ENCODE assay signal across 22 cellular contexts in genomic region chr5:31711935-31712592, GRCh38.
"Had no signal": no experiment of that assay in that cellular context is flagged by ENCODE, and none has a peak within 500 bp of the region (broad histone marks: within the 10 kb centered on the region; RNA-seq: fewer than 3 reads in every experiment).

No MANE protein-coding gene starts in this region.

- H3K9me3 ChIP-seq: colonic mucosa, pancreas, prostate gland, uterus had no signal

- H3K4me1 ChIP-seq: colonic mucosa, pancreas, prostate gland had no signal

- DNase-seq: activated CD4-positive, alpha-beta T cell treated with anti-CD3 and anti-CD28 coated beads for 4 hours; activated CD4-positive, alpha-beta T cell treated with anti-CD3 and anti-CD28 coated beads, Interleukin-2, amount 50 U/mL, for 4 hours; activated CD8-positive, alpha-beta memory T cell treated with anti-CD3 and anti-CD28 coated beads for 24 hours; activated effector memory CD4-positive, alpha-beta T cell treated with Interleukin-2 at 50 U/mL for 16 hours; activated naive CD4-positive, alpha-beta T cell treated with Interleukin-2 at 50 U/mL for 16 hours; anterior cingulate cortex; cerebellar nuclear complex; colonic mucosa; effector CD8-positive, alpha-beta T cell; mesendoderm; natural killer cell; pancreas; stimulated activated CD4-positive, alpha-beta T cell treated with anti-CD3 and anti-CD28 coated beads, Interleukin-15, amount 100 ng/mL, for 24 hours; stimulated activated CD4-positive, alpha-beta T cell treated with anti-CD3 and anti-CD28 coated beads, Interleukin-2, amount 100 ng/mL, for 24 hours; stimulated activated naive CD4-positive, alpha-beta T cell treated with Interleukin-2 at 50 U/mL for 16 hours; uterus had no signal

- H3K27me3 ChIP-seq: colonic mucosa, hepatocyte, pancreas, uterus had no signal

- H3K36me3 Mint-ChIP-seq: activated naive CD8-positive, alpha-beta T cell; natural killer cell had no signal

- H3K27ac Mint-ChIP-seq: activated naive CD8-positive, alpha-beta T cell; natural killer cell had no signal

- H3K4me2 ChIP-seq: hepatocyte had no signal

- ATAC-seq: left lobe of liver, natural killer cell, pancreas had no signal

- H3K27ac ChIP-seq: colonic mucosa, hepatocyte, pancreas, prostate gland, uterus, VCaP had no signal

- H2AFZ ChIP-seq: hepatocyte had no signal

- H3K36me3 ChIP-seq: colonic mucosa, pancreas, prostate gland, uterus had no signal

- H3K27me3 Mint-ChIP-seq: activated naive CD8-positive, alpha-beta T cell had no signal

- H3K4me3 Mint-ChIP-seq: activated naive CD8-positive, alpha-beta T cell; natural killer cell had no signal

- H3K9me3 Mint-ChIP-seq: natural killer cell had no signal

- H3K4me3 ChIP-seq: colonic mucosa, hepatocyte, lung, pancreas, prostate gland, uterus had no signal
